ENCODE assay signal across 9 cellular contexts in the genomic region with DNA sequence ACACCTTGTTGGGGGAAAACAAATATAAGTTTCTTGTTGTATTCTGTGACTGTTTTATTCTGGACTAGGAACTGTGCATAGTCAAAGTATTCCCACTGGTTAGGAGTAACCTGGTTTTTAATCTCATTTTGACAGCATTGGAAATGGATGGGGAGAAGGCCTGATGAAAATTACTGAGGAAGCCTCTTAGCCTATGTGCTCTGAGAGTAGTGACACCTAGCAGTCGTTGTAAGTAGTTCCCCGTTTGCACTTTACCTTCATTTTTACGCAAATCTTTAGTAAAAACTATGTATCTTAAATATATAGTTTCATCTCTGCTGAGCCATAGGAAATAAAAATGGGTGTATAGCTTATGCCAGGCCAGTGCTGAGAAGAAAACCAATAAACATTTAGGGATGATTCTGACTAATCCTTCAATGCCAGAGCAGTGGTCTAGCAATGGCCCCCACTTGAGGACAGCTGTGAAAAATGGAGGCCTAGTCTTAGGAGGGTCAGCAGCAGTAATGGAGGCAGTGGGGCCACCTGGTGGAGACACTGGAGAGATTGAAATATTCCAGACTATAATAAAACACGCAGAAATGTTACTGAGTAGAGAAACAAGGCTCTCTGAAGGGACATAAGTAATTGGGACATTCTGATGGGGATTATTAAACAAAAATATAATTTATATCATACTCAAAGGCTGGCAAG.
DNase-seq lines count a peak whose midpoint lies in the region; ATAC-seq, FAIRE-seq and TF ChIP-seq lines count a peak whose summit lies in the region.
"Had no signal": no experiment of that assay in that cellular context is flagged by ENCODE, and none has a peak within 500 bp of the region (broad histone marks: within the 10 kb centered on the region; RNA-seq: fewer than 3 reads in every experiment).

No MANE protein-coding gene starts in this region.

- no peaks in the 10 kb centered on the region for H3K9me3 ChIP-seq in astrocyte (ENCODE audit: insufficient read depth, low read depth, low read length)

- H3K27ac ChIP-seq in astrocyte (ENCODE audit: low read depth, low read length) = no peak overlapping the region

- no peaks in the 10 kb centered on the region for H3K27me3 Mint-ChIP-seq in astrocyte (ENCODE audit: low read depth, unreplicated experiment)
- H3K27me3 Mint-ChIP-seq: stimulated activated naive CD8-positive, alpha-beta T cell treated with anti-CD3 and anti-CD28 coated beads, Interleukin-15, Interleukin-2, amounts not matched to agents 100 ng/mL and 50 ng/mL, for 24 hours had no signal

- no peak overlapping the region for H3K4me3 Mint-ChIP-seq in astrocyte (ENCODE audit: unreplicated experiment)
- H3K4me3 Mint-ChIP-seq: stimulated activated naive CD8-positive, alpha-beta T cell treated with anti-CD3 and anti-CD28 coated beads, Interleukin-15, Interleukin-2, amounts not matched to agents 100 ng/mL and 50 ng/mL, for 24 hours had no signal

- no peaks in the 10 kb centered on the region for H3K27me3 ChIP-seq in astrocyte (ENCODE audit: insufficient read depth, low read length)

- H2AFZ ChIP-seq in astrocyte (ENCODE audit: low read depth, low read length) = no peak overlapping the region

- no peak overlapping the region for H3K9ac ChIP-seq in astrocyte (ENCODE audit: low read length)

- TF ChIP-seq CTCF in LNCAP (IDR thresholded peaks at IDR 0.05) (peak; percentile 61), astrocyte (IDR thresholded peaks at IDR 0.05; ENCODE audit: insufficient read depth, low read depth, low read length) (peak; percentile 22)

- H3K4me1 ChIP-seq in astrocyte (ENCODE audit: insufficient read depth, low read length) = no peaks in the 10 kb centered on the region

- FAIRE-seq in astrocyte (lab: Jason Lieb, UNC) = no peak

- H3K4me2 ChIP-seq in astrocyte (ENCODE audit: low read length) = no peak overlapping the region

- H3K4me3 ChIP-seq in astrocyte (ENCODE audit: insufficient read depth, low read depth, low read length) = no peak overlapping the region

- peaks cover 4% of the 10 kb centered on the region for H3K4me1 Mint-ChIP-seq in astrocyte (ENCODE audit: low read depth, unreplicated experiment)

- no peaks in the 10 kb centered on the region for H3K9me3 Mint-ChIP-seq in astrocyte (ENCODE audit: unreplicated experiment)

- no peak for ATAC-seq in GM19397 (IDR thresholded peaks at IDR 0.05; ENCODE audit: unreplicated experiment)

- H3K27ac Mint-ChIP-seq in astrocyte (ENCODE audit: unreplicated experiment) = no peak overlapping the region
- H3K27ac Mint-ChIP-seq: stimulated activated naive CD8-positive, alpha-beta T cell treated with anti-CD3 and anti-CD28 coated beads, Interleukin-15, Interleukin-2, amounts not matched to agents 100 ng/mL and 50 ng/mL, for 24 hours had no signal

- no peaks in the 10 kb centered on the region for H3K36me3 Mint-ChIP-seq in astrocyte (ENCODE audit: low read depth, unreplicated experiment)

- no peaks in the 10 kb centered on the region for H3K36me3 ChIP-seq in astrocyte (ENCODE audit: insufficient read depth, low read length)

- no peaks in the 10 kb centered on the region for H3K79me2 ChIP-seq in astrocyte (ENCODE audit: insufficient read depth, low read length)

- H4K20me1 ChIP-seq in astrocyte (ENCODE audit: insufficient read depth, low read length) = no peaks in the 10 kb centered on the region

- peak; percentile 62 for DNase-seq in D341Med (ENCODE audit: low spot score)
- DNase-seq in astrocyte (ENCODE audit: low read depth) = no peak
- DNase-seq in medulla oblongata (ENCODE audit: extremely low spot score) = peak; percentile 21
- DNase-seq in activated effector memory CD4-positive, alpha-beta T cell treated with anti-CD3 and anti-CD28 coated beads, Interleukin-2, amount 50 U/mL, for 16 hours = no peak
- no peak for DNase-seq in dermis blood vessel endothelial cell
- no peak for DNase-seq in NOMO-1 (lab: John Stamatoyannopoulos, UW; ENCODE audit: unreplicated experiment in 2 of 2)

Comparison
In these comparisons a context has a peak if more than half of its experiments do, and no peak if none do; other contexts are left out.
1. DNase-seq: peak in D341Med (single experiment) and medulla oblongata (single experiment); none in astrocyte (single experiment), activated effector memory CD4-positive, alpha-beta T cell treated with anti-CD3 and anti-CD28 coated beads, Interleukin-2, amount 50 U/mL, for 16 hours (single experiment), dermis blood vessel endothelial cell (single experiment) and NOMO-1 (0 of 2).